ENCODE assay signal across 20 cellular contexts in genomic region chr16:19578378-19578851, GRCh38. TPM values are rescaled to one million over a fixed set of nuclear protein-coding genes. Genes with fewer than 3 reads are reported as not detected.
DNase-seq lines count a peak whose midpoint lies in the region; ATAC-seq and TF ChIP-seq lines count a peak whose summit lies in the region.
"Had no signal": no experiment of that assay in that cellular context is flagged by ENCODE, and none has a peak within 500 bp of the region (broad histone marks: within the 10 kb centered on the region; RNA-seq: fewer than 3 reads in every experiment).

No MANE protein-coding gene starts in this region.

- TF ChIP-seq POLR2A in Peyer's patch (IDR thresholded peaks at IDR 0.05), result no peak
- TF ChIP-seq POLR2A in sigmoid colon (IDR thresholded peaks at IDR 0.05), result no peak

- H3K36me3 ChIP-seq in Peyer's patch, result peaks cover 0 to 92% (median 0%) of the 10 kb centered on the region in 3 donors
- H3K36me3 ChIP-seq in sigmoid colon, result peaks cover 13 to 85% (median 45%) of the 10 kb centered on the region in 4 donors

- no peak for TF ChIP-seq CTCF in Peyer's patch (IDR thresholded peaks at IDR 0.05)
- peak in 55 of 56 donors; percentile 25 to 75 (median 55) for TF ChIP-seq CTCF in dorsolateral prefrontal cortex (IDR thresholded peaks at IDR 0.05 in 54 of 56, conservative IDR thresholded peaks at IDR 0.05 in 2 of 56; ENCODE audit: low read depth in 1 of 56, partially characterized antibody in 56 of 56)
- no peak for TF ChIP-seq CTCF in sigmoid colon (IDR thresholded peaks at IDR 0.05)

- H3K27me3 ChIP-seq in Peyer's patch, result no peaks in the 10 kb centered on the region
- no peaks in the 10 kb centered on the region for H3K27me3 ChIP-seq in dorsolateral prefrontal cortex
- H3K27me3 ChIP-seq in sigmoid colon, result no peaks in the 10 kb centered on the region
- H3K27me3 ChIP-seq: adrenal gland, BLaER1, thyroid gland had no signal

- DNase-seq in Peyer's patch (peak in 1 of 3 donors; percentile 52), dorsolateral prefrontal cortex (peak; percentile 17 to 95 (median 90)), medulla oblongata (ENCODE audit: extremely low spot score) (peak; percentile 98), sigmoid colon (peak; percentile 78), NCI-H2107 treated with DMSO at 0.1 percent for 48 hours (lab: John Stamatoyannopoulos, UW; ENCODE audit: unreplicated experiment) (no peak), NCI-H1694 (lab: John Stamatoyannopoulos, UW) (no peak)
- DNase-seq: activated CD4-positive, CD25-positive, alpha-beta regulatory T cell; erythroblast; H7; natural killer cell; NCI-H1436; SIG-M5; stimulated activated CD4-positive, alpha-beta T cell treated with anti-CD3 and anti-CD28 coated beads, Interleukin-4, amount 100 ng/mL, for 4 hours; T-helper 2 cell; thyroid gland had no signal

- WGBS in sigmoid colon, 2 donors, result 90 to 95% methylated on average over 8 of the region's 8 CpGs

- peak overlapping the region in 3 of 4 donors; percentile 41 to 57 (median 42) for H3K27ac ChIP-seq in Peyer's patch
- peak overlapping the region; percentile 73 to 100 (median 97) for H3K27ac ChIP-seq in dorsolateral prefrontal cortex
- peak overlapping the region; percentile 19 to 74 (median 68) for H3K27ac ChIP-seq in sigmoid colon
- H3K27ac ChIP-seq: adrenal gland, BLaER1, thyroid gland had no signal

- no peak overlapping the region for H3K4me3 ChIP-seq in Peyer's patch
- H3K4me3 ChIP-seq in dorsolateral prefrontal cortex, result peak overlapping the region in 16 of 59 donors; percentile 5 to 41 (median 20)
- H3K4me3 ChIP-seq in sigmoid colon, result no peak overlapping the region
- H3K4me3 ChIP-seq: adrenal gland, BLaER1, thyroid gland had no signal

- H3K9me3 ChIP-seq in Peyer's patch (no peaks in the 10 kb centered on the region), sigmoid colon (no peaks in the 10 kb centered on the region)
- H3K9me3 ChIP-seq: adrenal gland, thyroid gland had no signal

- ATAC-seq in HG02973 (IDR thresholded peaks at IDR 0.05; ENCODE audit: unreplicated experiment), result no peak
- ATAC-seq in GM18498 (IDR thresholded peaks at IDR 0.05; ENCODE audit: unreplicated experiment), result no peak
- ATAC-seq: left lobe of liver, natural killer cell had no signal

- no peaks in the 10 kb centered on the region for H3K4me1 ChIP-seq in Peyer's patch
- H3K4me1 ChIP-seq in sigmoid colon, result peaks cover 0 to 20% (median 8%) of the 10 kb centered on the region in 4 donors
- H3K4me1 ChIP-seq: adrenal gland, BLaER1, thyroid gland had no signal

- TF ChIP-seq EP300 in sigmoid colon (IDR thresholded peaks at IDR 0.05), result no peak

- intact Hi-C loops in dorsolateral prefrontal cortex (cut with DNase I) (loop anchor here (5.0 to 10.0 kb wide), 4 partner anchors 89 to 309 kb away; partner anchors contain the start of gene GPRC5B (in 1 of the 2)), sigmoid colon (cut with DNase I) (no loop called here)

RNA-seq across cellular contexts. Expression of gene VPS35L, which starts 22.9 kb away (rescaled TPM):
- total RNA-seq in Peyer's patch (10 to 100 TPM; 35.2 to 71.8 (median 45.2) TPM), dorsolateral prefrontal cortex (100 to 1,000 TPM in 51 of 120 experiments, 10 to 100 TPM in 69; 61.8 to 152 (median 97.7) TPM), sigmoid colon (10 to 100 TPM; 34.6 to 53.7 (median 47.8) TPM)
- 10 to 100 TPM; 21.6 to 41.8 (median 29.6) TPM for polyA plus RNA-seq in sigmoid colon

RNA-seq across cellular contexts. Expression of gene CCP110, which starts 54.7 kb away (rescaled TPM):
- total RNA-seq in Peyer's patch (10 to 100 TPM; 12.4 to 21.5 (median 15.6) TPM), dorsolateral prefrontal cortex (100 to 1,000 TPM in 50 of 120 experiments, 10 to 100 TPM in 70; 47.2 to 216 (median 93.1) TPM), sigmoid colon (10 to 100 TPM; 13.3 to 20.7 (median 19.4) TPM)
- polyA plus RNA-seq in sigmoid colon, result 1 to 10 TPM; 2.4 to 6.9 (median 3.5) TPM

RNA-seq across cellular contexts. Expression of gene GDE1, which starts 56.5 kb away (rescaled TPM):
- total RNA-seq in Peyer's patch (10 to 100 TPM; 39.6 to 82.8 (median 59.4) TPM), dorsolateral prefrontal cortex (100 to 1,000 TPM in 1 of 120 experiments, 10 to 100 TPM in 119; 35.8 to 104 (median 76.3) TPM), sigmoid colon (100 to 1,000 TPM in 2 of 4 donors, 10 to 100 TPM in 2; 78.5 to 107 (median 103) TPM)
- polyA plus RNA-seq in sigmoid colon, result 10 to 100 TPM; 56.6 to 86.5 (median 78.1) TPM

Comparison
In these comparisons a context has a peak if more than half of its experiments do, and no peak if none do; other contexts are left out.
1. DNase-seq: peak in dorsolateral prefrontal cortex (10 of 10), medulla oblongata (single experiment) and sigmoid colon (single experiment); none in NCI-H2107 treated with DMSO at 0.1 percent for 48 hours (single experiment) and NCI-H1694 (single experiment).
2. H3K27ac ChIP-seq: peak in every context shown above with its lines; median percentile 97 in dorsolateral prefrontal cortex; 68 in sigmoid colon; 42 in Peyer's patch.
3. CTCF ChIP-seq: peak in dorsolateral prefrontal cortex (55 of 56); none in Peyer's patch (0 of 6) and sigmoid colon (0 of 4).